10 cellular contexts compared by ENCODE assay signal in genomic region chr1:9728451-9729295, GRCh38.
A peak's percentile ranks its signal among the peaks of the same experiment; 100 is the strongest.
DNase-seq lines count a peak whose midpoint lies in the region; ATAC-seq and TF ChIP-seq lines count a peak whose summit lies in the region.
"Had no signal": no experiment of that assay in that cellular context is flagged by ENCODE, and none has a peak within 500 bp of the region (broad histone marks: within the 10 kb centered on the region; RNA-seq: fewer than 3 reads in every experiment).

No MANE protein-coding gene starts in this region.

- H3K4me3 Mint-ChIP-seq in MCF 10A (ENCODE audit: unreplicated experiment) = no peak overlapping the region
- H3K4me3 Mint-ChIP-seq in activated T-helper 17 cell treated with anti-CD3 and anti-CD28 coated beads, Interleukin-2, amount 50 U/mL, for 72 hours = peak overlapping the region; percentile 77
- H3K4me3 Mint-ChIP-seq in memory B cell = no peak overlapping the region
- H3K4me3 Mint-ChIP-seq in stimulated activated naive CD8-positive, alpha-beta T cell treated with anti-CD3 and anti-CD28 coated beads, Interleukin-15, amount 100 ng/mL, for 72 hours = peak overlapping the region; percentile 57 to 72

- TF ChIP-seq CTCF in MCF 10A (IDR thresholded peaks at IDR 0.05; ENCODE audit: unreplicated experiment) = no peak
- no peak for TF ChIP-seq CTCF in breast epithelium (IDR thresholded peaks at IDR 0.05)
- TF ChIP-seq CTCF in tibial artery (IDR thresholded peaks at IDR 0.05) = no peak

- peaks cover 62% of the 10 kb centered on the region for H3K36me3 Mint-ChIP-seq in MCF 10A (ENCODE audit: insufficient read depth, unreplicated experiment)
- peaks cover 96% of the 10 kb centered on the region for H3K36me3 Mint-ChIP-seq in activated T-helper 17 cell treated with anti-CD3 and anti-CD28 coated beads, Interleukin-2, amount 50 U/mL, for 72 hours (ENCODE audit: low read depth)
- H3K36me3 Mint-ChIP-seq in memory B cell = peaks cover 30% of the 10 kb centered on the region

- H3K4me1 Mint-ChIP-seq in MCF 10A (ENCODE audit: insufficient read depth, unreplicated experiment) (no peaks in the 10 kb centered on the region), memory B cell (peaks cover 38% of the 10 kb centered on the region)
- H3K4me1 Mint-ChIP-seq in activated T-helper 17 cell treated with anti-CD3 and anti-CD28 coated beads, Interleukin-2, amount 50 U/mL, for 72 hours = peaks cover 34% of the 10 kb centered on the region
- H3K4me1 Mint-ChIP-seq in stimulated activated naive CD8-positive, alpha-beta T cell treated with anti-CD3 and anti-CD28 coated beads, Interleukin-15, amount 100 ng/mL, for 72 hours = peaks cover 93% of the 10 kb centered on the region

- BruUV-seq in MCF 10A (replicated peaks; lab: Mats Ljungman, UMichigan) = no TSS peak

- DNase-seq in MCF 10A (ENCODE audit: unreplicated experiment) (peak; percentile 35), breast epithelium (ENCODE audit: low spot score in 2 of 2) (no peak), memory B cell (ENCODE audit: low spot score in 2 of 2) (no peak), tibial artery (no peak), NCI-H1694 treated with DMSO at 0.1 percent for 48 hours (lab: John Stamatoyannopoulos, UW) (no peak), GM19240 (ENCODE audit: insufficient read length, low spot score) (no peak)
- peak; percentile 61 to 85 for DNase-seq in stimulated activated naive CD8-positive, alpha-beta T cell treated with anti-CD3 and anti-CD28 coated beads, Interleukin-15, amount 100 ng/mL, for 72 hours
- DNase-seq: NCI-H1417 treated with DMSO at 0.1 percent for 48 hours, psoas muscle had no signal

- H3K9me3 ChIP-seq in breast epithelium = peaks cover 0 to under 1% of the 10 kb centered on the region in 2 donors
- H3K9me3 ChIP-seq in tibial artery = no peaks in the 10 kb centered on the region
- H3K9me3 ChIP-seq: psoas muscle had no signal

- intact Hi-C loops in MCF 10A (cut with micrococcal nuclease) = no loop called here
- intact Hi-C loops in breast epithelium (cut with DNase I; ENCODE audit: low total_unique reads) = no loop called here
- intact Hi-C loops in tibial artery (cut with DNase I; ENCODE audit: low total_unique reads) = loop anchor here (10.0 kb wide), 1 partner anchor 136 kb away; no protein-coding TSS in a partner anchor

- no peaks in the 10 kb centered on the region for H3K27me3 Mint-ChIP-seq in MCF 10A (ENCODE audit: insufficient read depth, unreplicated experiment)
- no peaks in the 10 kb centered on the region for H3K27me3 Mint-ChIP-seq in activated T-helper 17 cell treated with anti-CD3 and anti-CD28 coated beads, Interleukin-2, amount 50 U/mL, for 72 hours
- H3K27me3 Mint-ChIP-seq in memory B cell = no peaks in the 10 kb centered on the region
- no peaks in the 10 kb centered on the region for H3K27me3 Mint-ChIP-seq in stimulated activated naive CD8-positive, alpha-beta T cell treated with anti-CD3 and anti-CD28 coated beads, Interleukin-15, amount 100 ng/mL, for 72 hours

- H3K27ac Mint-ChIP-seq in MCF 10A (ENCODE audit: low read depth, unreplicated experiment) (no peak overlapping the region), memory B cell (peak overlapping the region; percentile 68)
- peak overlapping the region; percentile 78 for H3K27ac Mint-ChIP-seq in activated T-helper 17 cell treated with anti-CD3 and anti-CD28 coated beads, Interleukin-2, amount 50 U/mL, for 72 hours
- H3K27ac Mint-ChIP-seq in stimulated activated naive CD8-positive, alpha-beta T cell treated with anti-CD3 and anti-CD28 coated beads, Interleukin-15, amount 100 ng/mL, for 72 hours = peak overlapping the region; percentile 84 to 94

- CTCF ChIA-PET in MCF 10A (lab: Yijun Ruan, JAX) = no interaction called here

- H3K27me3 ChIP-seq in breast epithelium (no peaks in the 10 kb centered on the region), tibial artery (no peaks in the 10 kb centered on the region)

- POLR2A ChIA-PET in MCF 10A (lab: Yijun Ruan, JAX) = interaction anchor here (1.1 kb wide), 1 partner anchor 9 kb away, joined by 3 read pairs; no protein-coding TSS in a partner anchor

- H3K4me3 ChIP-seq in breast epithelium = no peak overlapping the region
- no peak overlapping the region for H3K4me3 ChIP-seq in tibial artery
- H3K4me3 ChIP-seq: psoas muscle had no signal

- peaks cover 15% of the 10 kb centered on the region for H3K36me3 ChIP-seq in breast epithelium
- peaks cover 61 to 100% (median 81%) of the 10 kb centered on the region in 3 donors for H3K36me3 ChIP-seq in tibial artery

- H3K27ac ChIP-seq in breast epithelium = no peak overlapping the region
- no peak overlapping the region for H3K27ac ChIP-seq in tibial artery
- H3K27ac ChIP-seq: psoas muscle had no signal

- H3K9me3 Mint-ChIP-seq in MCF 10A (ENCODE audit: unreplicated experiment) = no peaks in the 10 kb centered on the region
- H3K9me3 Mint-ChIP-seq in activated T-helper 17 cell treated with anti-CD3 and anti-CD28 coated beads, Interleukin-2, amount 50 U/mL, for 72 hours = no peaks in the 10 kb centered on the region
- H3K9me3 Mint-ChIP-seq in memory B cell = no peaks in the 10 kb centered on the region
- peaks cover 0 to 3% of the 10 kb centered on the region in 2 donors for H3K9me3 Mint-ChIP-seq in stimulated activated naive CD8-positive, alpha-beta T cell treated with anti-CD3 and anti-CD28 coated beads, Interleukin-15, amount 100 ng/mL, for 72 hours

- TF ChIP-seq POLR2A in breast epithelium (IDR thresholded peaks at IDR 0.05) = no peak

- ATAC-seq in activated T-helper 17 cell treated with anti-CD3 and anti-CD28 coated beads, Interleukin-2, amount 50 U/mL, for 72 hours (replicated peaks) = peak; percentile 79
- ATAC-seq in memory B cell (ENCODE audit: low read depth) = no peak
- peak; percentile 79 for ATAC-seq in stimulated activated naive CD8-positive, alpha-beta T cell treated with anti-CD3 and anti-CD28 coated beads, Interleukin-15, amount 100 ng/mL, for 72 hours
- ATAC-seq: psoas muscle had no signal

- H3K4me1 ChIP-seq in breast epithelium (no peaks in the 10 kb centered on the region), tibial artery (no peaks in the 10 kb centered on the region)
- H3K4me1 ChIP-seq: psoas muscle had no signal

Comparison
In these comparisons a context has a peak if more than half of its experiments do, and no peak if none do; other contexts are left out.
1. DNase-seq: peak in MCF 10A (single experiment) and stimulated activated naive CD8-positive, alpha-beta T cell treated with anti-CD3 and anti-CD28 coated beads, Interleukin-15, amount 100 ng/mL, for 72 hours (2 of 2); none in breast epithelium (0 of 2), memory B cell (0 of 2), tibial artery (0 of 2), NCI-H1694 treated with DMSO at 0.1 percent for 48 hours (single experiment) and GM19240 (single experiment).
2. H3K4me3 Mint-ChIP-seq: peak in activated T-helper 17 cell treated with anti-CD3 and anti-CD28 coated beads, Interleukin-2, amount 50 U/mL, for 72 hours (single experiment) and stimulated activated naive CD8-positive, alpha-beta T cell treated with anti-CD3 and anti-CD28 coated beads, Interleukin-15, amount 100 ng/mL, for 72 hours (2 of 2); none in MCF 10A (single experiment) and memory B cell (single experiment).